17 cellular contexts compared by ENCODE assay signal in genomic region chr2:224931956-224932355, GRCh38.
A peak's percentile ranks its signal among the peaks of the same experiment; 100 is the strongest.
DNase-seq lines count a peak whose midpoint lies in the region; ATAC-seq and TF ChIP-seq lines count a peak whose summit lies in the region.
"Had no signal": no experiment of that assay in that cellular context is flagged by ENCODE, and none has a peak within 500 bp of the region (broad histone marks: within the 10 kb centered on the region; RNA-seq: fewer than 3 reads in every experiment).

No MANE protein-coding gene starts in this region.

- H3K4me3 ChIP-seq in tibial artery: no peak overlapping the region
- no peak overlapping the region for H3K4me3 ChIP-seq in prostate gland
- no peak overlapping the region for H3K4me3 ChIP-seq in transverse colon
- H3K4me3 ChIP-seq: cardiac muscle cell, GM12878, lung had no signal

- H3K9me3 ChIP-seq in tibial artery (no peaks in the 10 kb centered on the region), prostate gland (no peaks in the 10 kb centered on the region), transverse colon (no peaks in the 10 kb centered on the region)

- H3K4me3 Mint-ChIP-seq in activated naive CD4-positive, alpha-beta T cell treated with anti-CD3 and anti-CD28 coated beads for 36 hours: no peak overlapping the region
- no peak overlapping the region for H3K4me3 Mint-ChIP-seq in activated B cell treated with CpG ODN at 0.5 μM for 24 hours
- no peak overlapping the region for H3K4me3 Mint-ChIP-seq in effector memory CD8-positive, alpha-beta T cell

- TF ChIP-seq EP300 in transverse colon (IDR thresholded peaks at IDR 0.05; ENCODE audit: low read depth): no peak

- H3K27me3 Mint-ChIP-seq in activated naive CD4-positive, alpha-beta T cell treated with anti-CD3 and anti-CD28 coated beads for 36 hours (ENCODE audit: low read depth): no peaks in the 10 kb centered on the region
- no peaks in the 10 kb centered on the region for H3K27me3 Mint-ChIP-seq in activated B cell treated with CpG ODN at 0.5 μM for 24 hours
- H3K27me3 Mint-ChIP-seq in effector memory CD8-positive, alpha-beta T cell: no peaks in the 10 kb centered on the region

- peaks cover 0 to 96% (median 60%) of the 10 kb centered on the region in 4 donors for H3K4me1 ChIP-seq in tibial artery
- H3K4me1 ChIP-seq in prostate gland (replicated peaks): peaks cover 8% of the 10 kb centered on the region
- peaks cover 5 to 39% (median 9%) of the 10 kb centered on the region in 4 donors for H3K4me1 ChIP-seq in transverse colon

- peak overlapping the region; percentile 98 for H3K27ac Mint-ChIP-seq in activated naive CD4-positive, alpha-beta T cell treated with anti-CD3 and anti-CD28 coated beads for 36 hours
- peak overlapping the region; percentile 3 for H3K27ac Mint-ChIP-seq in activated B cell treated with CpG ODN at 0.5 μM for 24 hours
- peak overlapping the region; percentile 81 to 93 for H3K27ac Mint-ChIP-seq in effector memory CD8-positive, alpha-beta T cell

- H3K27me3 ChIP-seq in tibial artery: no peaks in the 10 kb centered on the region
- no peaks in the 10 kb centered on the region for H3K27me3 ChIP-seq in prostate gland (replicated peaks; ENCODE audit: insufficient read depth)
- H3K27me3 ChIP-seq in transverse colon: no peaks in the 10 kb centered on the region
- H3K27me3 ChIP-seq: cardiac muscle cell had no signal

- no peak for TF ChIP-seq CTCF in activated B cell treated with CpG ODN at 0.5 μM for 24 hours (IDR thresholded peaks at IDR 0.05)
- no peak for TF ChIP-seq CTCF in tibial artery (IDR thresholded peaks at IDR 0.05)
- no peak for TF ChIP-seq CTCF in prostate gland (IDR thresholded peaks at IDR 0.05)
- no peak for TF ChIP-seq CTCF in transverse colon (IDR thresholded peaks at IDR 0.05)

- H3K4me1 Mint-ChIP-seq in activated naive CD4-positive, alpha-beta T cell treated with anti-CD3 and anti-CD28 coated beads for 36 hours (ENCODE audit: low read depth): peaks cover 96% of the 10 kb centered on the region
- peaks cover 90% of the 10 kb centered on the region for H3K4me1 Mint-ChIP-seq in activated B cell treated with CpG ODN at 0.5 μM for 24 hours
- peaks cover 67 to 87% of the 10 kb centered on the region in 2 donors for H3K4me1 Mint-ChIP-seq in effector memory CD8-positive, alpha-beta T cell (ENCODE audit: low read depth in 2 of 2)

- TF ChIP-seq POLR2A in prostate gland (IDR thresholded peaks at IDR 0.05) (no peak), transverse colon (IDR thresholded peaks at IDR 0.05) (no peak)

- WGBS in prostate gland: 34% methylated on average over 4 of the region's 4 CpGs
- 73 to 85% methylated on average over 2 to 4 of the region's 4 CpGs for WGBS in transverse colon (ENCODE audit: low coverage in 1 of 2), 2 donors

- CTCF ChIA-PET in activated naive CD4-positive, alpha-beta T cell treated with anti-CD3 and anti-CD28 coated beads for 36 hours (lab: Charles Lee): interaction anchor here (0.7 to 6.3 kb wide), 4 partner anchors 20 to 108 kb away, joined by 3 to 34 read pairs (median 5); no protein-coding TSS in a partner anchor
- CTCF ChIA-PET in activated B cell treated with CpG ODN at 0.5 μM for 24 hours (lab: Charles Lee): interaction anchor here (1.0 to 11.3 kb wide), 2 partner anchors 70 to 351 kb away, joined by 3 to 77 read pairs; no protein-coding TSS in a partner anchor

- H3K27ac ChIP-seq in tibial artery (peak overlapping the region; percentile 88 to 93), prostate gland (no peak overlapping the region), transverse colon (peak overlapping the region in 1 of 4 donors; percentile 26)
- H3K27ac ChIP-seq: cardiac muscle cell had no signal

- no peaks in the 10 kb centered on the region for H3K9me3 Mint-ChIP-seq in activated naive CD4-positive, alpha-beta T cell treated with anti-CD3 and anti-CD28 coated beads for 36 hours
- H3K9me3 Mint-ChIP-seq in activated B cell treated with CpG ODN at 0.5 μM for 24 hours: no peaks in the 10 kb centered on the region
- H3K9me3 Mint-ChIP-seq in effector memory CD8-positive, alpha-beta T cell: no peaks in the 10 kb centered on the region

- no peak for ATAC-seq in activated B cell treated with CpG ODN at 0.5 μM for 24 hours (ENCODE audit: low read depth)
- no peak for ATAC-seq in effector memory CD8-positive, alpha-beta T cell (replicated peaks)
- no peak for ATAC-seq in HG03045 (IDR thresholded peaks at IDR 0.05; ENCODE audit: unreplicated experiment)

- intact Hi-C loops in activated naive CD4-positive, alpha-beta T cell treated with anti-CD3 and anti-CD28 coated beads for 36 hours (cut with micrococcal nuclease): loop anchor here (1.0 kb wide), 1 partner anchor 70 kb away; no protein-coding TSS in a partner anchor
- intact Hi-C loops in activated B cell treated with CpG ODN at 0.5 μM for 24 hours (cut with micrococcal nuclease) (loop anchor here (1.0 kb wide), 2 partner anchors 70 to 728 kb away; no protein-coding TSS in a partner anchor), tibial artery (cut with DNase I; ENCODE audit: low total_unique reads) (no loop called here), prostate gland (cut with DNase I) (no loop called here), transverse colon (cut with DNase I; ENCODE audit: low total_unique reads) (no loop called here)

- H3K36me3 ChIP-seq in tibial artery (no peaks in the 10 kb centered on the region), prostate gland (no peaks in the 10 kb centered on the region), transverse colon (no peaks in the 10 kb centered on the region)
- H3K36me3 ChIP-seq: cardiac muscle cell had no signal

- DNase-seq in activated naive CD4-positive, alpha-beta T cell treated with anti-CD3 and anti-CD28 coated beads for 36 hours: no peak
- no peak for DNase-seq in activated naive CD4-positive, alpha-beta T cell (lab: John Stamatoyannopoulos, UW)
- no peak for DNase-seq in activated B cell treated with CpG ODN at 0.5 μM for 24 hours
- no peak for DNase-seq in effector memory CD8-positive, alpha-beta T cell
- no peak for DNase-seq in tibial artery
- no peak for DNase-seq in prostate gland (ENCODE audit: low spot score)
- DNase-seq in transverse colon: no peak
- DNase-seq: activated CD4-positive, alpha-beta T cell treated with anti-CD3 and anti-CD28 coated beads, Interleukin-2, amount 50 U/mL, for 1 hour; activated T-cell treated with anti-CD3 and anti-CD28 coated beads, Interleukin-2, amount 50 U/mL, for 1 hour; kidney; NCI-H1105 treated with DMSO at 0.1 percent for 48 hours; NCI-H2107; stimulated activated CD4-positive, alpha-beta T cell treated with anti-CD3 and anti-CD28 coated beads, Interleukin-4, amount 100 ng/mL, for 4 hours had no signal

- peaks cover 44% of the 10 kb centered on the region for H3K36me3 Mint-ChIP-seq in activated naive CD4-positive, alpha-beta T cell treated with anti-CD3 and anti-CD28 coated beads for 36 hours (ENCODE audit: low read depth)
- H3K36me3 Mint-ChIP-seq in activated B cell treated with CpG ODN at 0.5 μM for 24 hours (ENCODE audit: low read depth): peaks cover 54% of the 10 kb centered on the region
- H3K36me3 Mint-ChIP-seq in effector memory CD8-positive, alpha-beta T cell (ENCODE audit: insufficient read depth): peaks cover 39% of the 10 kb centered on the region

- in situ Hi-C loops in transverse colon (cut with MboI; ENCODE audit: low pct_ligation_motif_present in 1 of 4, low pct_unique_long_range_greater_than_20kb in 1 of 4, low sequenced_read_pairs in 3 of 4): no loop called here

- POLR2A ChIA-PET in activated B cell treated with CpG ODN at 0.5 μM for 24 hours (lab: Charles Lee): no interaction called here

Comparison
In these comparisons a context has a peak if more than half of its experiments do, and no peak if none do; other contexts are left out.
1. H3K27ac Mint-ChIP-seq: peak in every context shown above with its lines; median percentile 98 in activated naive CD4-positive, alpha-beta T cell treated with anti-CD3 and anti-CD28 coated beads for 36 hours; 87 in effector memory CD8-positive, alpha-beta T cell; 3 in activated B cell treated with CpG ODN at 0.5 μM for 24 hours.
2. H3K27ac ChIP-seq: peak in tibial artery (2 of 2); none in prostate gland (0 of 2).
3. intact Hi-C loops: an anchor here in activated naive CD4-positive, alpha-beta T cell treated with anti-CD3 and anti-CD28 coated beads for 36 hours (1.0 kb wide) and activated B cell treated with CpG ODN at 0.5 μM for 24 hours (1.0 kb wide); none called in tibial artery, prostate gland and transverse colon.